ENCODE assay signal across 18 cellular contexts in genomic region chr7:159098795-159099194, GRCh38. TPM values are rescaled to one million over a fixed set of nuclear protein-coding genes. Genes with fewer than 3 reads are reported as not detected.
DNase-seq lines count a peak whose midpoint lies in the region; ATAC-seq, FAIRE-seq and TF ChIP-seq lines count a peak whose summit lies in the region.
"Had no signal": no experiment of that assay in that cellular context is flagged by ENCODE, and none has a peak within 500 bp of the region (broad histone marks: within the 10 kb centered on the region; RNA-seq: fewer than 3 reads in every experiment).

No MANE protein-coding gene starts in this region.

- H3K4me1 Mint-ChIP-seq in activated CD4-positive, alpha-beta T cell treated with anti-CD3 and anti-CD28 coated beads for 36 hours, result peaks cover 9% of the 10 kb centered on the region

- TF ChIP-seq CTCF in DND-41 (IDR thresholded peaks at IDR 0.05; ENCODE audit: borderline replicate concordance, extremely low read depth, low read length, poor library complexity, severe bottlenecking) (no peak), choroid plexus epithelial cell (conservative IDR thresholded peaks at IDR 0.05; ENCODE audit: low read depth, low read length) (no peak), kidney (IDR thresholded peaks at IDR 0.05; ENCODE audit: borderline replicate concordance, extremely low read depth, insufficient read depth) (no peak), sigmoid colon (IDR thresholded peaks at IDR 0.05) (no peak)

- no peaks in the 10 kb centered on the region for H3K27me3 Mint-ChIP-seq in activated CD4-positive, alpha-beta T cell treated with anti-CD3 and anti-CD28 coated beads for 36 hours
- H3K27me3 Mint-ChIP-seq: activated CD4-positive, alpha-beta T cell treated with anti-CD3 and anti-CD28 coated beads, Interleukin-2, amount 10 ng/mL, durations not matched to agents 7 days and 5 days had no signal

- TF ChIP-seq EP300 in sigmoid colon (IDR thresholded peaks at IDR 0.05), result no peak

- H3K27me3 ChIP-seq in DND-41 (ENCODE audit: insufficient read depth, low read length, poor library complexity) (no peaks in the 10 kb centered on the region), sigmoid colon (no peaks in the 10 kb centered on the region)

- no peaks in the 10 kb centered on the region for H3K36me3 Mint-ChIP-seq in activated CD4-positive, alpha-beta T cell treated with anti-CD3 and anti-CD28 coated beads for 36 hours (ENCODE audit: low read depth)

- CTCF ChIA-PET in activated CD4-positive, alpha-beta T cell treated with anti-CD3 and anti-CD28 coated beads for 36 hours (lab: Charles Lee), result no interaction called here

- no peak for ATAC-seq in DND-41 (ENCODE audit: insufficient read depth, low read depth)
- ATAC-seq in activated CD4-positive, alpha-beta T cell treated with anti-CD3 and anti-CD28 coated beads for 36 hours, result no peak

- H3K9me3 Mint-ChIP-seq in activated CD4-positive, alpha-beta T cell treated with anti-CD3 and anti-CD28 coated beads for 36 hours (ENCODE audit: low read depth), result no peaks in the 10 kb centered on the region

- POLR2A ChIA-PET in activated CD4-positive, alpha-beta T cell treated with anti-CD3 and anti-CD28 coated beads for 36 hours (lab: Charles Lee), result no interaction called here

- no peaks in the 10 kb centered on the region for H3K4me1 ChIP-seq in DND-41 (ENCODE audit: insufficient read depth, low read length)
- peaks cover 0 to 3% of the 10 kb centered on the region in 2 donors for H3K4me1 ChIP-seq in kidney (ENCODE audit: control insufficient read depth in 1 of 2, insufficient read depth in 1 of 2, low read depth in 1 of 2, low read length in 2 of 2)
- H3K4me1 ChIP-seq in sigmoid colon, result peaks cover 0 to 50% (median 30%) of the 10 kb centered on the region in 4 donors
- H3K4me1 ChIP-seq: Caco-2 had no signal

- intact Hi-C loops in kidney (cut with DNase I) (no loop called here), sigmoid colon (cut with DNase I) (no loop called here)
- intact Hi-C loops in activated CD4-positive, alpha-beta T cell treated with anti-CD3 and anti-CD28 coated beads for 36 hours (cut with DNase I, micrococcal nuclease), result no loop called here

- H4K20me1 ChIP-seq in DND-41 (ENCODE audit: insufficient read depth, low read length), result 0 out of 2 replicates have a peak, but pooled peaks cover 4% of the 10 kb centered on the region

- no peak for FAIRE-seq in kidney (lab: Jason Lieb, UNC)
- FAIRE-seq: astrocyte, islet of Langerhans had no signal

- no peak overlapping the region for H3K4me2 ChIP-seq in DND-41 (ENCODE audit: insufficient read depth, low read length)

- H3K27ac Mint-ChIP-seq in activated CD4-positive, alpha-beta T cell treated with anti-CD3 and anti-CD28 coated beads for 36 hours, result no peak overlapping the region
- H3K27ac Mint-ChIP-seq: activated CD4-positive, alpha-beta T cell treated with anti-CD3 and anti-CD28 coated beads, Interleukin-2, amount 10 ng/mL, durations not matched to agents 7 days and 5 days; activated T-helper 1 cell treated with anti-CD3 and anti-CD28 coated beads, Interleukin-12 subunit alpha, Interleukin-12 subunit beta, Interleukin-2, Interleukin-4 antibody, amounts not matched to agents 30 ng/mL and 10 ng/mL and 1 ng/mL, durations not matched to agents 14 hours and 24 hours and 36 hours; T-helper 2 cell treated with Interferon-gamma antibody and Interleukin-4, amounts not matched to agents 5 μg/mL and 100 μg/mL, for 36 hours had no signal

- H3K36me3 ChIP-seq in DND-41 (ENCODE audit: insufficient read depth, low read length), result peaks cover 98% of the 10 kb centered on the region
- H3K36me3 ChIP-seq in kidney (ENCODE audit: control insufficient read depth in 1 of 2, insufficient read depth in 2 of 2, low read length in 2 of 2), result no peaks in the 10 kb centered on the region
- H3K36me3 ChIP-seq in sigmoid colon, result peaks cover 0 to 13% (median 0%) of the 10 kb centered on the region in 4 donors

- H3K4me3 ChIP-seq in DND-41 (ENCODE audit: low read depth in 1 of 2, low read length in 2 of 2) (no peak overlapping the region), choroid plexus epithelial cell (ENCODE audit: low read depth, low read length) (no peak overlapping the region), kidney (ENCODE audit: low read length in 2 of 2) (no peak overlapping the region), sigmoid colon (no peak overlapping the region)

- no peak overlapping the region for H3K9ac ChIP-seq in DND-41 (ENCODE audit: low read depth, low read length)
- H3K9ac ChIP-seq in kidney (ENCODE audit: low read length in 2 of 2), result no peak overlapping the region

- H3K79me2 ChIP-seq in DND-41 (ENCODE audit: insufficient read depth, low read length), result peaks cover 10% of the 10 kb centered on the region

- no peak overlapping the region for H2AFZ ChIP-seq in DND-41 (ENCODE audit: low read depth, low read length)

- H3K9me3 ChIP-seq in DND-41 (ENCODE audit: insufficient read depth, low read length, severe bottlenecking) (no peaks in the 10 kb centered on the region), kidney (ENCODE audit: control insufficient read depth in 1 of 2, low read length in 2 of 2) (no peaks in the 10 kb centered on the region), sigmoid colon (no peaks in the 10 kb centered on the region)
- H3K9me3 ChIP-seq: Caco-2 had no signal

- H3K27ac ChIP-seq in DND-41 (ENCODE audit: low read length) (peak overlapping the region; percentile 50; the same call in 1 of the 2 replicates), kidney (ENCODE audit: low read depth in 2 of 2, low read length in 2 of 2) (no peak overlapping the region), sigmoid colon (peak overlapping the region; percentile 67 to 87 (median 76))

- H3K4me3 Mint-ChIP-seq in activated CD4-positive, alpha-beta T cell treated with anti-CD3 and anti-CD28 coated beads for 36 hours, result no peak overlapping the region
- H3K4me3 Mint-ChIP-seq: activated CD4-positive, alpha-beta T cell treated with anti-CD3 and anti-CD28 coated beads, Interleukin-2, amount 10 ng/mL, durations not matched to agents 7 days and 5 days; activated T-helper 1 cell treated with anti-CD3 and anti-CD28 coated beads, Interleukin-12 subunit alpha, Interleukin-12 subunit beta, Interleukin-2, Interleukin-4 antibody, amounts not matched to agents 30 ng/mL and 10 ng/mL and 1 ng/mL, durations not matched to agents 14 hours and 24 hours and 36 hours; T-helper 2 cell treated with Interferon-gamma antibody and Interleukin-4, amounts not matched to agents 5 μg/mL and 100 μg/mL, for 36 hours had no signal

- WGBS in sigmoid colon, 2 donors, result 25 to 56% methylated on average over 13 of the region's 13 CpGs

- no peak for TF ChIP-seq POLR2A in sigmoid colon (IDR thresholded peaks at IDR 0.05)

- no peak for DNase-seq in DND-41
- DNase-seq in choroid plexus epithelial cell (ENCODE audit: low read depth), result peak; percentile 40
- peak; percentile 84 for DNase-seq in kidney
- peak; percentile 75 for DNase-seq in sigmoid colon
- no peak for DNase-seq in HK-2 (ENCODE audit: unreplicated experiment)
- no peak for DNase-seq in activated CD4-positive, alpha-beta T cell treated with anti-CD3 and anti-CD28 coated beads, Interleukin-2, amount 50 U/mL, for 4 hours
- no peak for DNase-seq in NCI-H1092 treated with DMSO at 0.1 percent for 48 hours (lab: John Stamatoyannopoulos, UW)
- no peak for DNase-seq in activated CD4-positive, alpha-beta T cell treated with anti-CD3 and anti-CD28 coated beads for 36 hours
- DNase-seq: activated CD4-positive, alpha-beta T cell treated with anti-CD3 and anti-CD28 coated beads, Interleukin-2, amount 10 ng/mL, durations not matched to agents 7 days and 5 days; GF-D8; NCI-H82; SHP77; stimulated activated CD4-positive, alpha-beta T cell treated with anti-CD3 and anti-CD28 coated beads, Interleukin-4, amount 100 ng/mL, for 1 hour had no signal

RNA-seq across cellular contexts. Expression of gene VIPR2, which starts 45.9 kb away (rescaled TPM):
- 0.91 TPM for total RNA-seq in kidney
- polyA plus RNA-seq in kidney (ENCODE audit: insufficient read depth, low read depth, low replicate concordance), result 1.3 TPM
- total RNA-seq in sigmoid colon, result 10 to 100 TPM; 11.7 to 21.4 (median 15.7) TPM
- polyA plus RNA-seq in sigmoid colon, result 1 to 10 TPM in 2 of 3 donors, under 1 TPM in 1; 0.23 to 3.0 (median 2.4) TPM
- total RNA-seq in activated CD4-positive, alpha-beta T cell treated with anti-CD3 and anti-CD28 coated beads for 36 hours, result under 1 TPM; 0.42 to 0.50 TPM
- total RNA-seq: activated CD4-positive, alpha-beta T cell treated with anti-CD3 and anti-CD28 coated beads, Interleukin-2, amount 10 ng/mL, durations not matched to agents 7 days and 5 days; Caco-2 had no signal

Comparison
In these comparisons a context has a peak if more than half of its experiments do, and no peak if none do; other contexts are left out.
1. DNase-seq: peak in choroid plexus epithelial cell (single experiment), kidney (single experiment) and sigmoid colon (single experiment); none in DND-41 (single experiment), HK-2 (single experiment), activated CD4-positive, alpha-beta T cell treated with anti-CD3 and anti-CD28 coated beads, Interleukin-2, amount 50 U/mL, for 4 hours (0 of 2), NCI-H1092 treated with DMSO at 0.1 percent for 48 hours (single experiment) and activated CD4-positive, alpha-beta T cell treated with anti-CD3 and anti-CD28 coated beads for 36 hours (single experiment).
2. H3K27ac ChIP-seq: peak in DND-41 (single experiment) and sigmoid colon (4 of 4); none in kidney (0 of 2).